In the genomic region with DNA sequence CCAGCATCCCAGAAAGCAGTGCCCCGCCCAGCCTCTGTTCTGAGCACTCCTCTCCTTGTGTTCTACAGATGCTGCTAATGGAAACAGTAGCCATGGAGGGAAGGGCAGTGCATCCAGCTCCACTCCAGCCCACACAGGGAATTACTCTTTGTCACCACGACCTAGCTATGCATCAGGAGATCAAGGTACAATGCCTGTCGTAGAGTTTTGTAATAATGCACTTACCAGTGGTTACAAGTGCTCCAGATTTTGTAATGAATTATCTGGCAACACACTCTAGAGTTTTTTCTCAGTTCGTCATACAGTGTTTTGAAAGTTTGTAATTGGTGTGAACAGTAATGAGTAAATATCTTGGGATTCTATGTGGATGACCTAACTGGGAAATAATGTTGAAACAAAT, we compare ENCODE assay signal across 13 cellular contexts.
DNase-seq lines count a peak whose midpoint lies in the region; ATAC-seq and TF ChIP-seq lines count a peak whose summit lies in the region.
"Had no signal": no experiment of that assay in that cellular context is flagged by ENCODE, and none has a peak within 500 bp of the region (broad histone marks: within the 10 kb centered on the region; RNA-seq: fewer than 3 reads in every experiment).

No MANE protein-coding gene starts in this region.

- H3K4me3 ChIP-seq in astrocyte of the spinal cord (ENCODE audit: low read depth, low read length), result no peak overlapping the region

- no peak for TF ChIP-seq CTCF in astrocyte of the spinal cord (IDR thresholded peaks at IDR 0.05; ENCODE audit: low read depth, low read length)

- in situ Hi-C loops in astrocyte of the spinal cord (cut with HindIII; ENCODE audit: low sequenced_read_pairs), result no loop called here

- DNase-seq in A172 (ENCODE audit: low spot score), result peak; percentile 91
- DNase-seq in HK-2 (ENCODE audit: unreplicated experiment), result peak; percentile 39
- peak; percentile 67 for DNase-seq in astrocyte of the spinal cord (ENCODE audit: low read depth, low spot score)
- peak; percentile 93 for DNase-seq in kidney glomerular epithelial cell (lab: John Stamatoyannopoulos, UW)
- no peak for DNase-seq in NCI-H2227 treated with DMSO at 0.1 percent for 48 hours (lab: John Stamatoyannopoulos, UW)
- no peak for DNase-seq in NCI-H2029 (lab: John Stamatoyannopoulos, UW)
- no peak for DNase-seq in DMS53 (lab: John Stamatoyannopoulos, UW)
- DNase-seq: activated CD4-positive, alpha-beta T cell treated with anti-CD3 and anti-CD28 coated beads, Interleukin-2, amount 50 U/mL, for 48 hours; activated naive CD4-positive, alpha-beta T cell treated with anti-CD3 and anti-CD28 coated beads for 36 hours; NCI-H526 had no signal

- ATAC-seq in HG03520 (IDR thresholded peaks at IDR 0.05; ENCODE audit: unreplicated experiment), result no peak
- ATAC-seq: HCT116; stimulated activated effector memory CD8-positive, alpha-beta T cell treated with anti-CD3 and anti-CD28 coated beads, Interleukin-12 subunit alpha, Interleukin-12 subunit beta, amount 100 ng/mL, for 72 hours had no signal

Comparison
In these comparisons a context has a peak if more than half of its experiments do, and no peak if none do; other contexts are left out.
1. DNase-seq: peak in A172 (single experiment), HK-2 (single experiment), astrocyte of the spinal cord (single experiment) and kidney glomerular epithelial cell (single experiment); none in NCI-H2227 treated with DMSO at 0.1 percent for 48 hours (single experiment), NCI-H2029 (single experiment) and DMS53 (single experiment).